Comparison of ENCODE assay signal across 19 cellular contexts in the genomic region with DNA sequence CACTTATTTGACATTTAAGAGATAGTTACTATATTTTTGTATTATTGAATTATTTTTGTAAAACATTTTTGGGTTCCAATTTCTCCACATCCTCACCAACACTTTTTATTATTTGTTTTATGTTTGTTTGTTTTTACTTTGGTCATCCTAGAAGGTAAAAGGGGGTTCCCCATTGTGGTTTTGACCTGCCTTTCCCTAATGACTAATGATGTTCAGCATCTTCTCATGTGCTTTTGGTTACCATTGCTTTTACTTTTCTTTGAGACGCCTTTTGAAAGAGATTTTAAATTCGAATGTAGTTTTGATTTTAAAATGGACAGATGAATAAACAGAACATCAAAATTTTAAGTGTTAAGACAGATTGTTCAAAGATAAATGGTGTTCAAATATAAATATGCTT.
"Had no signal": no experiment of that assay in that cellular context is flagged by ENCODE, and none has a peak within 500 bp of the region (broad histone marks: within the 10 kb centered on the region; RNA-seq: fewer than 3 reads in every experiment).

No MANE protein-coding gene starts in this region.

- H3K27ac ChIP-seq: cardiac muscle cell, coronary artery, dorsolateral prefrontal cortex, heart right ventricle, right lobe of liver, testis, transverse colon had no signal

- H3K36me3 ChIP-seq: cardiac muscle cell, right lobe of liver, transverse colon had no signal

- H3K27me3 ChIP-seq: cardiac muscle cell, dorsolateral prefrontal cortex, heart right ventricle, right lobe of liver, testis, transverse colon had no signal

- DNase-seq: activated B cell treated with CpG ODN at 0.5 μM for 24 hours; activated CD4-positive, alpha-beta T cell treated with anti-CD3 and anti-CD28 coated beads for 36 hours; activated CD8-positive, alpha-beta memory T cell treated with anti-CD3 and anti-CD28 coated beads, Interleukin-2, amount 10 ng/mL, durations not matched to agents 7 days and 5 days; activated CD8-positive, alpha-beta T cell treated with anti-CD3 and anti-CD28 coated beads, Interleukin-2, amount 10 ng/mL, durations not matched to agents 7 days and 5 days; activated T-cell treated with anti-CD3 and anti-CD28 coated beads, Interleukin-2, amount 50 U/mL, for 48 hours; cerebellar nuclear complex; dorsolateral prefrontal cortex; effector memory CD8-positive, alpha-beta T cell; heart right ventricle; kidney glomerular epithelial cell; left ventricle myocardium superior; right lobe of liver; stimulated activated CD4-positive, alpha-beta T cell treated with anti-CD3 and anti-CD28 coated beads, Interleukin-2, amount 100 ng/mL, for 48 hours; stimulated activated naive CD8-positive, alpha-beta T cell treated with anti-CD3 and anti-CD28 coated beads, Interleukin-15, Interleukin-2, amounts not matched to agents 100 U/mL and 50 U/mL, for 24 hours; T-helper 1 cell; testis; transverse colon had no signal

- H3K4me3 ChIP-seq: cardiac muscle cell, coronary artery, dorsolateral prefrontal cortex, heart right ventricle, right lobe of liver, testis, transverse colon had no signal

- H3K9me3 ChIP-seq: right lobe of liver, testis had no signal

- H3K4me1 ChIP-seq: heart right ventricle, right lobe of liver, testis, transverse colon had no signal
